ENCODE assay signal across 14 cellular contexts in the genomic region with DNA sequence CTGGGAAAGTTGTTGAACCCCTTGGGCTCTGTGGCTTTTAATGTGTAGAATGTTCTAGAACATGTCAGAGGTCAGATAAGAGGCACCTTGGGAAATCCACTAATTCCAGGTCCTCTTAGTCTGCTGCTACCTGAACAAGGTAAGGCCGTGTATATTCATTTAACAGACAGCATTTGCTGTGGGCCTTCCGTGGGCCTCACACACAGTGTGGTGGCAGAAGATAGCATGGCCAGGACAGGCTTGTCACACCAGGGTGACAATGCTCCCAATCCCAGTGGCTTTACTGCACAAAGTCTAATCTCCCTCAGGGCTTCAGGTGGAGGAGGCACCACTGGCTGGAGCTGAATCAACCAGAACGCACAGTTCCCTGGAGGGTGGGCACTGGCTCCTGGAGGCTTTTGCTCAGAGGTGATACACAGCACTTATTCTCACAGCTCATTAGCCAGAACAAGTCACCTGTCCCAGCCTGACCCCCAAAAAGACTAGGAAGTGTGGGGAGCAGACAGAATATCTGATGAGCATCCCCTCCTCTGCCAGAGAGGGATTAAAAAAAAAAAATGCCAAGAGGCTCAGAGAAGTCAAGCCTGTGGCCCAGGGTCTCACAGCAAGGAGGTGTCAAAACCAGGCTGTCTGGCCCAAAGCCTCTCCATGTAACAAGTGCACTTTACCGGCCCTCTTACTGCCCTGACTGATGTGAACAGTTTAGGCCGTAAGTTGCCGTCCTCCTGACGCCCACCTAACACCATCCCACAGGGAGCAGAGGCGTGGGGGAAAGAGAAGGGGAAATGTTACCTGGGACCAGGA.
DNase-seq lines count a peak whose midpoint lies in the region; ATAC-seq and TF ChIP-seq lines count a peak whose summit lies in the region.
"Had no signal": no experiment of that assay in that cellular context is flagged by ENCODE, and none has a peak within 500 bp of the region (broad histone marks: within the 10 kb centered on the region; RNA-seq: fewer than 3 reads in every experiment).

No MANE protein-coding gene starts in this region.

- WGBS in H9 (ENCODE audit: extremely low coverage, insufficient read length, low lambda C conversion rate) = no CpG with 5 or more reads among the region's 8 CpGs
- WGBS in esophagus muscularis mucosa = 92% methylated on average over 7 of the region's 8 CpGs

- no peak for ATAC-seq in HG03196 (IDR thresholded peaks at IDR 0.05; ENCODE audit: unreplicated experiment)

- H3K4me2 ChIP-seq in H9 (ENCODE audit: insufficient read depth, insufficient read length, low read length) = no peak overlapping the region

- CTCF ChIA-PET in activated CD4-positive, alpha-beta memory T cell treated with anti-CD3 and anti-CD28 coated beads, Interleukin-2, amount 10 ng/mL, durations not matched to agents 7 days and 5 days (lab: Charles Lee) = no interaction called here
- CTCF ChIA-PET in activated CD4-positive, alpha-beta memory T cell treated with anti-CD3 and anti-CD28 coated beads for 36 hours (lab: Charles Lee) = no interaction called here

- H3K9ac ChIP-seq in H9 (ENCODE audit: extremely low read depth, insufficient read length, low read length) = no peak overlapping the region

- DNase-seq in activated CD4-positive, alpha-beta memory T cell treated with anti-CD3 and anti-CD28 coated beads, Interleukin-2, amount 10 ng/mL, durations not matched to agents 7 days and 5 days = peak; percentile 5
- no peak for DNase-seq in activated CD4-positive, alpha-beta memory T cell treated with anti-CD3 and anti-CD28 coated beads for 36 hours
- DNase-seq in H9 (peak; percentile 14), esophagus muscularis mucosa (ENCODE audit: extremely low spot score) (peak; percentile 84), HFFc6 (no peak), SIG-M5 (lab: John Stamatoyannopoulos, UW) (no peak)
- DNase-seq: CD8-positive, alpha-beta memory T cell; DND-41; GDM1 had no signal

- H3K27me3 ChIP-seq in H9 (ENCODE audit: insufficient read depth, low read length) (no peaks in the 10 kb centered on the region), esophagus muscularis mucosa (peaks cover 0 to 8% (median 0%) of the 10 kb centered on the region in 4 donors)

- no peak for TF ChIP-seq POLR2A in esophagus muscularis mucosa (IDR thresholded peaks at IDR 0.05; ENCODE audit: low read depth)

- TF ChIP-seq CTCF in H9 (conservative IDR thresholded peaks at IDR 0.05) = no peak
- no peak for TF ChIP-seq CTCF in esophagus muscularis mucosa (IDR thresholded peaks at IDR 0.05)
- no peak for TF ChIP-seq CTCF in nephron (IDR thresholded peaks at IDR 0.05; ENCODE audit: unreplicated experiment in 3 of 3)
- no peak for TF ChIP-seq CTCF in HFFc6 (IDR thresholded peaks at IDR 0.05)

- no peaks in the 10 kb centered on the region for H3K79me1 ChIP-seq in H9 (ENCODE audit: insufficient read depth, low read depth, low read length, poor library complexity, severe bottlenecking)

- no peak overlapping the region for H3K23ac ChIP-seq in H9 (ENCODE audit: insufficient read length, low read depth, low read length)

- no peaks in the 10 kb centered on the region for H3K79me2 ChIP-seq in H9 (ENCODE audit: insufficient read depth, low read length)

- POLR2A ChIA-PET in activated CD4-positive, alpha-beta memory T cell treated with anti-CD3 and anti-CD28 coated beads, Interleukin-2, amount 10 ng/mL, durations not matched to agents 7 days and 5 days (lab: Charles Lee) = no interaction called here
- POLR2A ChIA-PET in activated CD4-positive, alpha-beta memory T cell treated with anti-CD3 and anti-CD28 coated beads for 36 hours (lab: Charles Lee) = no interaction called here

- no peak overlapping the region for H2BK20ac ChIP-seq in H9 (ENCODE audit: low read depth, low read length, poor library complexity, severe bottlenecking)

- no peaks in the 10 kb centered on the region for H3K4me1 Mint-ChIP-seq in activated CD4-positive, alpha-beta memory T cell treated with anti-CD3 and anti-CD28 coated beads, Interleukin-2, amount 10 ng/mL, durations not matched to agents 7 days and 5 days
- H3K4me1 Mint-ChIP-seq in activated CD4-positive, alpha-beta memory T cell treated with anti-CD3 and anti-CD28 coated beads for 36 hours (ENCODE audit: low read depth) = no peaks in the 10 kb centered on the region
- H3K4me1 Mint-ChIP-seq in H9 (peaks cover 14 to 22% of the 10 kb centered on the region in 2 experiments), nephron (peaks cover 30% of the 10 kb centered on the region), HFFc6 (ENCODE audit: low read depth) (no peaks in the 10 kb centered on the region)

- no peak for TF ChIP-seq EP300 in esophagus muscularis mucosa (IDR thresholded peaks at IDR 0.05)

- no peak overlapping the region for H3K14ac ChIP-seq in H9 (ENCODE audit: insufficient read depth, low read length)

- H3K27me3 Mint-ChIP-seq in activated CD4-positive, alpha-beta memory T cell treated with anti-CD3 and anti-CD28 coated beads, Interleukin-2, amount 10 ng/mL, durations not matched to agents 7 days and 5 days = no peaks in the 10 kb centered on the region
- H3K27me3 Mint-ChIP-seq in activated CD4-positive, alpha-beta memory T cell treated with anti-CD3 and anti-CD28 coated beads for 36 hours = no peaks in the 10 kb centered on the region
- H3K27me3 Mint-ChIP-seq in H9 (ENCODE audit: low read depth) = peaks cover 9% of the 10 kb centered on the region; the same call in 1 of the 2 replicates
- peaks cover 14% of the 10 kb centered on the region for H3K27me3 Mint-ChIP-seq in nephron (ENCODE audit: low read depth)
- H3K27me3 Mint-ChIP-seq in HFFc6 (ENCODE audit: insufficient read depth) = no peaks in the 10 kb centered on the region

- no peak overlapping the region for H2AFZ ChIP-seq in H9 (ENCODE audit: low read length)

- no peak overlapping the region for H3K56ac ChIP-seq in H9 (ENCODE audit: insufficient read length, low read depth, low read length)

- H3K36me3 Mint-ChIP-seq in activated CD4-positive, alpha-beta memory T cell treated with anti-CD3 and anti-CD28 coated beads, Interleukin-2, amount 10 ng/mL, durations not matched to agents 7 days and 5 days (ENCODE audit: low read depth) = no peaks in the 10 kb centered on the region
- no peaks in the 10 kb centered on the region for H3K36me3 Mint-ChIP-seq in activated CD4-positive, alpha-beta memory T cell treated with anti-CD3 and anti-CD28 coated beads for 36 hours
- H3K36me3 Mint-ChIP-seq in H9 (ENCODE audit: insufficient read depth in 1 of 3, low read depth in 3 of 3) = no peaks in the 10 kb centered on the region
- H3K36me3 Mint-ChIP-seq in nephron (ENCODE audit: low read depth) = no peaks in the 10 kb centered on the region
- H3K36me3 Mint-ChIP-seq in HFFc6 (ENCODE audit: low read depth) = no peaks in the 10 kb centered on the region
- H3K36me3 Mint-ChIP-seq: CD8-positive, alpha-beta memory T cell had no signal

- no peak overlapping the region for H2BK12ac ChIP-seq in H9 (ENCODE audit: insufficient read length, low read depth, low read length)

- no peak overlapping the region for H3K4me3 Mint-ChIP-seq in activated CD4-positive, alpha-beta memory T cell treated with anti-CD3 and anti-CD28 coated beads, Interleukin-2, amount 10 ng/mL, durations not matched to agents 7 days and 5 days
- no peak overlapping the region for H3K4me3 Mint-ChIP-seq in activated CD4-positive, alpha-beta memory T cell treated with anti-CD3 and anti-CD28 coated beads for 36 hours
- no peak overlapping the region for H3K4me3 Mint-ChIP-seq in H9
- no peak overlapping the region for H3K4me3 Mint-ChIP-seq in nephron
- no peak overlapping the region for H3K4me3 Mint-ChIP-seq in HFFc6
- H3K4me3 Mint-ChIP-seq: CD8-positive, alpha-beta memory T cell had no signal

- no peaks in the 10 kb centered on the region for H3K9me3 Mint-ChIP-seq in activated CD4-positive, alpha-beta memory T cell treated with anti-CD3 and anti-CD28 coated beads, Interleukin-2, amount 10 ng/mL, durations not matched to agents 7 days and 5 days
- H3K9me3 Mint-ChIP-seq in activated CD4-positive, alpha-beta memory T cell treated with anti-CD3 and anti-CD28 coated beads for 36 hours = no peaks in the 10 kb centered on the region
- H3K9me3 Mint-ChIP-seq in H9 = no peaks in the 10 kb centered on the region
- no peaks in the 10 kb centered on the region for H3K9me3 Mint-ChIP-seq in nephron
- H3K9me3 Mint-ChIP-seq in HFFc6 = peaks cover 36% of the 10 kb centered on the region
- H3K9me3 Mint-ChIP-seq: CD8-positive, alpha-beta memory T cell had no signal

- H2BK120ac ChIP-seq in H9 (ENCODE audit: low read depth, low read length, poor library complexity, severe bottlenecking) = no peak overlapping the region

- H3K4me3 ChIP-seq in esophagus muscularis mucosa = no peak overlapping the region

- no peaks in the 10 kb centered on the region for H3K36me3 ChIP-seq in esophagus muscularis mucosa

- no peaks in the 10 kb centered on the region for H3K9me3 ChIP-seq in H9 (ENCODE audit: control insufficient read depth, low read depth, low read length)
- H3K9me3 ChIP-seq in esophagus muscularis mucosa = no peaks in the 10 kb centered on the region
- H3K9me3 ChIP-seq: Caco-2 had no signal

- no peak overlapping the region for H2BK15ac ChIP-seq in H9 (ENCODE audit: low read depth, low read length)

- H3K23me2 ChIP-seq in H9 (ENCODE audit: insufficient read length, low read depth, low read length, poor library complexity, severe bottlenecking) = no peaks in the 10 kb centered on the region

- H3K4ac ChIP-seq in H9 (ENCODE audit: low read depth, low read length) = no peak overlapping the region

- H3K27ac Mint-ChIP-seq in activated CD4-positive, alpha-beta memory T cell treated with anti-CD3 and anti-CD28 coated beads, Interleukin-2, amount 10 ng/mL, durations not matched to agents 7 days and 5 days = no peak overlapping the region
- no peak overlapping the region for H3K27ac Mint-ChIP-seq in activated CD4-positive, alpha-beta memory T cell treated with anti-CD3 and anti-CD28 coated beads for 36 hours
- peak overlapping the region in 1 of 3 experiments; percentile 85; a peak in 3 of 7 replicates for H3K27ac Mint-ChIP-seq in H9
- peak overlapping the region in 2 of 3 experiments; percentile 25 to 37 for H3K27ac Mint-ChIP-seq in nephron
- H3K27ac Mint-ChIP-seq in HFFc6 = no peak overlapping the region
- H3K27ac Mint-ChIP-seq: CD8-positive, alpha-beta memory T cell had no signal

- intact Hi-C loops in activated CD4-positive, alpha-beta memory T cell treated with anti-CD3 and anti-CD28 coated beads for 36 hours (cut with micrococcal nuclease) = no loop called here
- intact Hi-C loops in esophagus muscularis mucosa (cut with DNase I) = no loop called here

- no peak overlapping the region for H3T11ph ChIP-seq in H9 (ENCODE audit: low read length)

- H3K27ac ChIP-seq in H9 (ENCODE audit: insufficient read length, low read depth, low read length) = no peak overlapping the region
- no peak overlapping the region for H3K27ac ChIP-seq in esophagus muscularis mucosa (replicated peaks in 1 of 4)
- H3K27ac ChIP-seq: 22Rv1, HL-60 had no signal

- no peak overlapping the region for H4K5ac ChIP-seq in H9 (ENCODE audit: insufficient read length, low read depth, low read length)

- no peak overlapping the region for H2BK5ac ChIP-seq in H9 (ENCODE audit: insufficient read length, low read length)

- no peak overlapping the region for H3K18ac ChIP-seq in H9 (ENCODE audit: insufficient read length, low read depth, low read length)

- H4K91ac ChIP-seq in H9 (ENCODE audit: insufficient read length, low read depth, low read length) = no peak overlapping the region

- H3K4me1 ChIP-seq in H9 (ENCODE audit: insufficient read depth, low read length) (peaks cover 1% of the 10 kb centered on the region; the same call in 1 of the 2 replicates), esophagus muscularis mucosa (peaks cover 0 to 16% (median 14%) of the 10 kb centered on the region in 4 donors)
- H3K4me1 ChIP-seq: Caco-2 had no signal

- no peaks in the 10 kb centered on the region for H4K20me1 ChIP-seq in H9 (ENCODE audit: control insufficient read depth, insufficient read depth, insufficient read length)

- no peak overlapping the region for H4K8ac ChIP-seq in H9 (replicated peaks; ENCODE audit: insufficient read length, low read depth, low read length)

- H2AK5ac ChIP-seq in H9 (ENCODE audit: insufficient read length, low read length) = no peak overlapping the region

Comparison
In these comparisons a context has a peak if more than half of its experiments do, and no peak if none do; other contexts are left out.
1. DNase-seq: peak in activated CD4-positive, alpha-beta memory T cell treated with anti-CD3 and anti-CD28 coated beads, Interleukin-2, amount 10 ng/mL, durations not matched to agents 7 days and 5 days (single experiment), H9 (single experiment) and esophagus muscularis mucosa (single experiment); none in activated CD4-positive, alpha-beta memory T cell treated with anti-CD3 and anti-CD28 coated beads for 36 hours (single experiment), HFFc6 (single experiment) and SIG-M5 (single experiment).
2. H3K27ac Mint-ChIP-seq: peak in nephron (2 of 3); none in activated CD4-positive, alpha-beta memory T cell treated with anti-CD3 and anti-CD28 coated beads, Interleukin-2, amount 10 ng/mL, durations not matched to agents 7 days and 5 days (single experiment), activated CD4-positive, alpha-beta memory T cell treated with anti-CD3 and anti-CD28 coated beads for 36 hours (single experiment) and HFFc6 (single experiment).